In the genomic region with DNA sequence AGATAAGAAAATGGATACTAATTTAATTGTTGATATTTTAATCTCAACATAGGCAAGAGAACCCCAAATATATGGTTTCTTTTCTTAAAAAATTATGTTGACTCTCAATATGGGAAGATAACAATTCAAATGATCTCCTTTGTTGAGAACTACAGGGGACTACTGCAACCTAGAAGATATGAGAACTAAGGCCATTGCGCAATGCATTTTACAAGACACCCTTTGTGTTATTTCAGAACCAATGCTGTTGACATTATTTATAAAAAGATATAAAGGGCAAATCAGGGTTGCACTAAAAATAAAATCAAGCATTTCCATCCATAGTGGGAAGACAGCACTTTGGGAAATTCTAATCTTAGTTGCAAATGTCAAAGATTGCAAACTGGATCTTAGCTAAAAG, we compare ENCODE assay signal across 29 cellular contexts.
A peak's percentile ranks its signal among the peaks of the same experiment; 100 is the strongest.
DNase-seq lines count a peak whose midpoint lies in the region; ATAC-seq, FAIRE-seq and TF ChIP-seq lines count a peak whose summit lies in the region.
"Had no signal": no experiment of that assay in that cellular context is flagged by ENCODE, and none has a peak within 500 bp of the region (broad histone marks: within the 10 kb centered on the region; RNA-seq: fewer than 3 reads in every experiment).

No MANE protein-coding gene starts in this region.

- H3K27ac ChIP-seq in HepG2 (ENCODE audit: extremely low read length, insufficient read depth, low read length) (no peak overlapping the region), right lobe of liver (no peak overlapping the region)

- DNase-seq in HepG2 (ENCODE audit: low spot score) (no peak), right lobe of liver (no peak), SK-MEL-5 (ENCODE audit: low read depth, low spot score) (peak; percentile 51), fibroblast of villous mesenchyme (ENCODE audit: low read depth) (peak; percentile 21), T-helper 17 cell (no peak), H7 (no peak), T-helper 1 cell (no peak)
- DNase-seq: AML-193; C1 segment of cervical spinal cord; CD4-positive, alpha-beta memory T cell; COR-L47; DMS53; HFFc6; Karpas-422; NCI-H1092 treated with DMSO at 0.1 percent for 48 hours; NCI-H1436; NCI-H187; NCI-H2081 treated with DMSO at 0.1 percent for 48 hours; NCI-H2171; NCI-H226; NCI-H510A; NCI-H69; SHP77 treated with DMSO at 0.1 percent for 48 hours had no signal

- no TSS peak for BruUV-seq in HepG2 (replicated peaks; lab: Mats Ljungman, UMichigan)

- no peaks in the 10 kb centered on the region for H3K36me3 Mint-ChIP-seq in T-helper 17 cell (ENCODE audit: low read depth)
- H3K36me3 Mint-ChIP-seq: CD4-positive, alpha-beta memory T cell; IgD-negative memory B cell had no signal

- TF ChIP-seq CTCF in HepG2 (CRISPR knock-in tag; IDR thresholded peaks at IDR 0.05) (no peak), right lobe of liver (IDR thresholded peaks at IDR 0.05) (no peak), fibroblast of villous mesenchyme (IDR thresholded peaks at IDR 0.05; ENCODE audit: insufficient read depth, low read depth, low read length) (no peak)

- H3K36me3 ChIP-seq in HepG2 (replicated peaks in 1 of 2; ENCODE audit: control insufficient read depth in 1 of 2, insufficient read depth in 2 of 2, low read length in 2 of 2) (no peaks in the 10 kb centered on the region), right lobe of liver (no peaks in the 10 kb centered on the region), H7 (replicated peaks; ENCODE audit: control insufficient read depth, insufficient read depth, low read length) (no peaks in the 10 kb centered on the region)
- H3K36me3 ChIP-seq: HAP-1 had no signal

- no peak overlapping the region for H3K4me3 Mint-ChIP-seq in T-helper 17 cell
- H3K4me3 Mint-ChIP-seq: CD4-positive, alpha-beta memory T cell; HFFc6; IgD-negative memory B cell had no signal

- POLR2A ChIA-PET in HepG2 (lab: Yijun Ruan, JAX): no interaction called here

- H3K4me1 ChIP-seq in HepG2 (ENCODE audit: insufficient read depth, low read length) (no peaks in the 10 kb centered on the region), right lobe of liver (no peaks in the 10 kb centered on the region)
- H3K4me1 ChIP-seq: HAP-1 had no signal

- H3K27me3 ChIP-seq in HepG2 (ENCODE audit: control insufficient read depth in 1 of 2, insufficient read depth in 2 of 2, low read length in 2 of 2): no peaks in the 10 kb centered on the region
- no peaks in the 10 kb centered on the region for H3K27me3 ChIP-seq in right lobe of liver
- H3K27me3 ChIP-seq in H7 (ENCODE audit: control insufficient read depth, insufficient read depth, low read length): no peaks in the 10 kb centered on the region

- H3K4me2 ChIP-seq in HepG2 (ENCODE audit: low read depth, low read length): no peak overlapping the region

- CTCF ChIA-PET in HepG2 (lab: Yijun Ruan, JAX; ENCODE audit: low intra/inter-chr PET ratio, low total read pairs): no interaction called here

- ATAC-seq in HepG2 (no peak), right lobe of liver (no peak), T-helper 17 cell (no peak)
- ATAC-seq: Panc1, SK-N-SH treated with all-trans-retinoic acid at 6 μM for 48 hours had no signal

- no peaks in the 10 kb centered on the region for H4K20me1 ChIP-seq in HepG2 (ENCODE audit: insufficient read depth, low read length)

- H3K4me3 ChIP-seq in HepG2 (replicated peaks in 1 of 3; ENCODE audit: insufficient read depth in 1 of 3, low read depth in 2 of 3, low read length in 3 of 3) (no peak overlapping the region), right lobe of liver (no peak overlapping the region), fibroblast of villous mesenchyme (ENCODE audit: low read depth, low read length) (no peak overlapping the region), H7 (ENCODE audit: insufficient read depth, low read depth, low read length) (no peak overlapping the region)
- H3K4me3 ChIP-seq: HAP-1 had no signal

- TF ChIP-seq POLR2A in HepG2 (IDR thresholded peaks at IDR 0.05; ENCODE audit: insufficient read depth in 1 of 2, low read depth in 2 of 2, low read length in 2 of 2) (no peak), right lobe of liver (IDR thresholded peaks at IDR 0.05) (no peak)

- 89% methylated on average over 1 of the region's 1 CpG for WGBS in HepG2 (ENCODE audit: low lambda C conversion rate)
- WGBS in right lobe of liver (ENCODE audit: insufficient coverage, low coverage, low lambda C conversion rate, missing lambda C conversion rate): 94% methylated on average over 1 of the region's 1 CpG

- H3K9ac ChIP-seq in HepG2 (ENCODE audit: insufficient read depth, low read depth, low read length): no peak overlapping the region

- FAIRE-seq in HepG2 (lab: Jason Lieb, UNC): no peak
- FAIRE-seq: A204.1, G401.6 had no signal

- H3K9me3 ChIP-seq in HepG2 (ENCODE audit: low read length) (no peaks in the 10 kb centered on the region), right lobe of liver (no peaks in the 10 kb centered on the region), T-helper 17 cell (ENCODE audit: control insufficient read depth, low read length, poor library complexity, severe bottlenecking) (no peaks in the 10 kb centered on the region)
- H3K9me3 ChIP-seq: HAP-1 had no signal

- in situ Hi-C loops in HepG2 (cut with HindIII; ENCODE audit: extremely low pct_ligation_motif_present, low pct_unique_long_range_greater_than_20kb) (no loop called here), SK-MEL-5 (cut with HindIII; ENCODE audit: low pct_unique_long_range_greater_than_20kb, low sequenced_read_pairs) (no loop called here)

- H3K27me3 Mint-ChIP-seq in T-helper 17 cell: no peaks in the 10 kb centered on the region
- H3K27me3 Mint-ChIP-seq: CD4-positive, alpha-beta memory T cell; IgD-negative memory B cell had no signal

- no peak for TF ChIP-seq RAD21 in HepG2 (CRISPR knock-in tag; IDR thresholded peaks at IDR 0.05)

- H3K4me1 Mint-ChIP-seq in T-helper 17 cell: no peaks in the 10 kb centered on the region
- H3K4me1 Mint-ChIP-seq: CD4-positive, alpha-beta memory T cell; IgD-negative memory B cell had no signal

- H2AFZ ChIP-seq in HepG2 (ENCODE audit: low read length): no peak overlapping the region

- TF ChIP-seq EP300 in HepG2 (IDR thresholded peaks at IDR 0.05; ENCODE audit: low read depth in 2 of 2, low read length in 2 of 2) (no peak), HepG2 (CRISPR knock-in tag; IDR thresholded peaks at IDR 0.05; ENCODE audit: borderline replicate concordance) (no peak)

- intact Hi-C loops in HepG2 (cut with micrococcal nuclease; ENCODE audit: unreplicated experiment): no loop called here
- intact Hi-C loops in right lobe of liver (cut with DNase I): no loop called here

- H3K27ac Mint-ChIP-seq in T-helper 17 cell: no peak overlapping the region
- H3K27ac Mint-ChIP-seq: CD4-positive, alpha-beta memory T cell; HFFc6; IgD-negative memory B cell had no signal

- H3K79me2 ChIP-seq in HepG2 (ENCODE audit: insufficient read depth, low read length): no peaks in the 10 kb centered on the region

TF ChIP-seq in HepG2, 621 proteins besides CTCF, POLR2A, EP300 and RAD21:
- TF ChIP-seq, protein P1, sequence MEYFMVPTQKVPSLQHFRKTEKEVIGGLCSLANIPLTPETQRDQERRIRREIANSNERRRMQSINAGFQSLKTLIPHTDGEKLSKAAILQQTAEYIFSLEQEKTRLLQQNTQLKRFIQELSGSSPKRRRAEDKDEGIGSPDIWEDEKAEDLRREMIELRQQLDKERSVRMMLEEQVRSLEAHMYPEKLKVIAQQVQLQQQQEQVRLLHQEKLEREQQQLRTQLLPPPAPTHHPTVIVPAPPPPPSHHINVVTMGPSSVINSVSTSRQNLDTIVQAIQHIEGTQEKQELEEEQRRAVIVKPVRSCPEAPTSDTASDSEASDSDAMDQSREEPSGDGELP (IDR thresholded peaks at IDR 0.05; ENCODE audit: borderline replicate concordance, low read depth): no peak
- peak; percentile 68 for TF ChIP-seq CEBPG (CRISPR knock-in tag; IDR thresholded peaks at IDR 0.05)
- 0 out of 2 replicates have a peak, but pooled peaks have one; percentile 35 for TF ChIP-seq ZNF12 (CRISPR knock-in tag; IDR thresholded peaks at IDR 0.05)
- peak; percentile 91 for TF ChIP-seq CEBPB (IDR thresholded peaks at IDR 0.05; ENCODE audit: borderline replicate concordance, low read depth, low read length)
TF ChIP-seq in HepG2: peak in this region for 3.

Comparison
In these comparisons a context has a peak if more than half of its experiments do, and no peak if none do; other contexts are left out.
1. DNase-seq: peak in SK-MEL-5 (single experiment) and fibroblast of villous mesenchyme (single experiment); none in HepG2 (single experiment), right lobe of liver (0 of 3), T-helper 17 cell (0 of 3), H7 (single experiment) and T-helper 1 cell (0 of 5).